Comparison of ENCODE assay signal across 8 cellular contexts in genomic region chr21:46099476-46099875, GRCh38. TPM values are rescaled to one million over a fixed set of nuclear protein-coding genes. Genes with fewer than 3 reads are reported as not detected.
DNase-seq lines count a peak whose midpoint lies in the region; ATAC-seq and TF ChIP-seq lines count a peak whose summit lies in the region.

No MANE protein-coding gene starts in this region.

- DNase-seq in AG09309 (ENCODE audit: low read depth) (no peak), RPMI7951 (ENCODE audit: low read depth) (peak; percentile 82), fibroblast of mammary gland (ENCODE audit: low read depth) (peak; percentile 52), HuH-7.5 (ENCODE audit: low spot score) (no peak)
- no peak for DNase-seq in activated CD4-positive, CD25-positive, alpha-beta regulatory T cell treated with anti-CD3 and anti-CD28 coated beads, Interleukin-2, amount 50 U/mL, for 72 hours

- peaks cover 40% of the 10 kb centered on the region for H3K9me3 Mint-ChIP-seq in nephron

- peaks cover 6% of the 10 kb centered on the region for H3K27me3 Mint-ChIP-seq in nephron (ENCODE audit: low read depth)

- H3K4me3 Mint-ChIP-seq in nephron = peak overlapping the region; percentile 83 to 88 (median 87)

- peaks cover 47% of the 10 kb centered on the region for H3K36me3 Mint-ChIP-seq in nephron (ENCODE audit: low read depth)

- H3K27ac Mint-ChIP-seq in nephron = no peak overlapping the region

- peaks cover 22% of the 10 kb centered on the region for H3K4me1 Mint-ChIP-seq in nephron

- H3K4me3 ChIP-seq in AG09309 (ENCODE audit: control insufficient read depth, low read depth, low read length) = peak overlapping the region; percentile 75
- peak overlapping the region; percentile 85 for H3K4me3 ChIP-seq in fibroblast of mammary gland (ENCODE audit: control insufficient read depth, low read depth, low read length)

- peak; percentile 7 for TF ChIP-seq CTCF in AG09309 (IDR thresholded peaks at IDR 0.05; ENCODE audit: control insufficient read depth, insufficient read depth, low read depth, low read length, missing control alignments)
- no peak for TF ChIP-seq CTCF in fibroblast of mammary gland (conservative IDR thresholded peaks at IDR 0.05; ENCODE audit: control insufficient read depth, insufficient read depth, low read depth, low read length)
- no peak for TF ChIP-seq CTCF in nephron (IDR thresholded peaks at IDR 0.05; ENCODE audit: unreplicated experiment in 3 of 3)

- no peak for ATAC-seq in HG02588 (IDR thresholded peaks at IDR 0.05; ENCODE audit: unreplicated experiment)
- no peak for ATAC-seq in GM18498 (IDR thresholded peaks at IDR 0.05; ENCODE audit: unreplicated experiment)

RNA-seq across cellular contexts. Expression of gene COL6A2, which starts 1.6 kb away (rescaled TPM):
- total RNA-seq in RPMI7951 (2014; rRNA removed; shearing (Covaris generic)) = 680 and 1,049 TPM in 2 replicates

RNA-seq across cellular contexts. Expression of gene FTCD, which starts 55.9 kb away (rescaled TPM):
- 0.20 and 0.36 TPM in 2 replicates for total RNA-seq in RPMI7951 (2014; rRNA removed; shearing (Covaris generic))

Comparison
In these comparisons a context has a peak if more than half of its experiments do, and no peak if none do; other contexts are left out.
1. DNase-seq: peak in RPMI7951 (single experiment) and fibroblast of mammary gland (single experiment); none in AG09309 (single experiment), activated CD4-positive, CD25-positive, alpha-beta regulatory T cell treated with anti-CD3 and anti-CD28 coated beads, Interleukin-2, amount 50 U/mL, for 72 hours (single experiment) and HuH-7.5 (single experiment).